ENCODE assay signal across 8 cellular contexts in the genomic region with DNA sequence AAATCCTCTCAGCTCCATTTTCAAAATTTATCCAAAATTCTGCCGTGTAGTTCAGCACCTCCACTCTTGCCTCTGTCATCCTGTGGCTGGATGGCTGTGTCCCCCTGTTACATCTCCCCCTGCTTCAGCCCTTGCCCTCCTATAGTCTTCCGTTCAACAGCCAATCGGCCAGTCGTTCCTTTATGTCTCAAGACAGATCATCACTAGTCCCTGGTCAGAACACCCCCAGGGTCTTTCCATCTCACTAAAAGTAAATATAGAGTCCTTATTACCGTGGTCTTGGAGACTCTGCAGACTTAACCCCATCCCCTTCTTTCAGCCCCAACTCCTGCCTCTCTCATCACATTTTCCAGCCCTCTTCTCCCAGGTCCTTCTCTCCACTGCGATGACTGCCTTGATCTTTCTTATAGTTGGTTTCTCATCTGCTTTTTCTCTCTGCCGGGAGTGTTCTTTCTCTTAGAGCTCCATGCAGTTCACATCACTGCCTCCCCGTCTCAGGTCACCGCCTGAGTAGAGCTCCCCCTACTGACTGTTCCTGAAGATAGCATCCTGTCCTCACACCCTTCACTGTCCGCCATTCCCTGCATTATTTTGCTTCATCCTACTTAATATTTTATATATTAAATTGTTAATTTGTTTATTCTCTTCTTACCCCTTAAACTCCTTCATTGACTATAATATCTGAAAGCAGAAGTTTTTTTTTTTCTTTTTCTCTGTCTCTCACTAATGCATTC.
DNase-seq lines count a peak whose midpoint lies in the region; ATAC-seq, FAIRE-seq and TF ChIP-seq lines count a peak whose summit lies in the region.

No MANE protein-coding gene starts in this region.

- ATAC-seq in GM19463 (IDR thresholded peaks at IDR 0.05; ENCODE audit: unreplicated experiment) (peak; percentile 89), HG03354 (IDR thresholded peaks at IDR 0.05; ENCODE audit: poor library complexity, severe bottlenecking, unreplicated experiment) (peak; percentile 90)

- in situ Hi-C loops in G401 (cut with HindIII; ENCODE audit: low sequenced_read_pairs), result no loop called here

- FAIRE-seq in urothelium cell line (lab: Jason Lieb, UNC), result no peak

- TF ChIP-seq CTCF in fibroblast of villous mesenchyme (IDR thresholded peaks at IDR 0.05; ENCODE audit: insufficient read depth, low read depth, low read length), result peak; percentile 67

- H3K4me3 ChIP-seq in GM08714 (ENCODE audit: low read length) (peak overlapping the region; percentile 90; the same call in 1 of the 2 replicates), fibroblast of villous mesenchyme (ENCODE audit: low read depth, low read length) (no peak overlapping the region)

- DNase-seq in OCI-M1 (lab: John Stamatoyannopoulos, UW) (peak; percentile 74), fibroblast of villous mesenchyme (ENCODE audit: low read depth) (peak; percentile 34), urothelium cell line (ENCODE audit: low spot score) (peak; percentile 33), G401 (ENCODE audit: low spot score) (no peak)
- no peak for DNase-seq in activated CD4-positive, CD25-positive, alpha-beta regulatory T cell treated with anti-CD3 and anti-CD28 coated beads, Interleukin-2, amount 50 U/mL, for 72 hours

Comparison
In these comparisons a context has a peak if more than half of its experiments do, and no peak if none do; other contexts are left out.
1. DNase-seq: peak in OCI-M1 (single experiment), fibroblast of villous mesenchyme (single experiment) and urothelium cell line (single experiment); none in activated CD4-positive, CD25-positive, alpha-beta regulatory T cell treated with anti-CD3 and anti-CD28 coated beads, Interleukin-2, amount 50 U/mL, for 72 hours (single experiment) and G401 (single experiment).